In the genomic region with DNA sequence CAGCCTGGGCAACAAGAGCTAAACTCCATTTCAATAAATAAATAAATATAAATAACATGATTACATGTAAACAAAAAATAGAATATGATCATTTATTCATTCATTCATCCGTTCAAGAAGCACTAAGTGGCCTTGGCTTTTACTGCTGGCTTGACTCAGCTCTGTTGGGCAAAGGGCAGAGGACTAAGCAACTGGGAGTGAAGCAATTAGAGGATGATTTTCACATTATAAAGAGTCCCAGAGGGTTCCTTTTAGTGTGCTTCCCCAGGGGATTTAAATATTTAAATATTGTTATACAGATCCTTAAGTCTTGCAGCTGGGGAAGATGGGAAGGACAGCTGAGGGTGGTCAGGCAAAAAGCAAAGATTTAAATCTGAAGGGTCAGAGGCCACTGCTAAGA, we compare ENCODE assay signal across 21 cellular contexts. TPM values are rescaled to one million over a fixed set of nuclear protein-coding genes. Genes with fewer than 3 reads are reported as not detected.
DNase-seq lines count a peak whose midpoint lies in the region; ATAC-seq lines count a peak whose summit lies in the region.
"Had no signal": no experiment of that assay in that cellular context is flagged by ENCODE, and none has a peak within 500 bp of the region (broad histone marks: within the 10 kb centered on the region; RNA-seq: fewer than 3 reads in every experiment).

No MANE protein-coding gene starts in this region.

- H3K27ac ChIP-seq in iPS-18a (ENCODE audit: low read length): no peak overlapping the region
- H3K27ac ChIP-seq in right cardiac atrium (ENCODE audit: low read length): no peak overlapping the region

- H3K4me1 ChIP-seq in iPS-18a (ENCODE audit: control insufficient read depth, low read depth, low read length): peaks cover 18% of the 10 kb centered on the region
- H3K4me1 ChIP-seq in right cardiac atrium (ENCODE audit: control insufficient read depth, insufficient read depth, low read length): peaks cover 2% of the 10 kb centered on the region
- H3K4me1 ChIP-seq: BE2C had no signal

- H3K4me3 ChIP-seq in iPS-18a (ENCODE audit: low read length) (peak overlapping the region; percentile 55), right cardiac atrium (ENCODE audit: low read length) (no peak overlapping the region)
- H3K4me3 ChIP-seq: HAP-1 had no signal

- H3K9me3 ChIP-seq in iPS-18a (ENCODE audit: control insufficient read depth, low read depth, low read length) (no peaks in the 10 kb centered on the region), right cardiac atrium (ENCODE audit: control insufficient read depth, low read length) (no peaks in the 10 kb centered on the region)
- H3K9me3 ChIP-seq: HAP-1 had no signal

- no peak for ATAC-seq in GM18907 (IDR thresholded peaks at IDR 0.05; ENCODE audit: unreplicated experiment)
- ATAC-seq in right cardiac atrium: no peak
- ATAC-seq: PC-3 had no signal

- H3K27me3 ChIP-seq in iPS-18a (ENCODE audit: control insufficient read depth, insufficient read depth, low read length): peaks cover 35% of the 10 kb centered on the region
- no peaks in the 10 kb centered on the region for H3K27me3 ChIP-seq in right cardiac atrium (ENCODE audit: control insufficient read depth, insufficient read depth)

- DNase-seq in SKM-1 treated with dmso at 0.1 percent for 144 hours (lab: John Stamatoyannopoulos, UW; ENCODE audit: unreplicated experiment) (peak; percentile 12), SKM-1 (lab: John Stamatoyannopoulos, UW; ENCODE audit: unreplicated experiment) (no peak), NCI-H526 treated with DMSO at 0.1 percent for 48 hours (lab: John Stamatoyannopoulos, UW) (peak; percentile 51), NCI-H1417 (lab: John Stamatoyannopoulos, UW) (no peak), right cardiac atrium (no peak)
- no peak for DNase-seq in stimulated activated naive CD4-positive, alpha-beta T cell (lab: John Stamatoyannopoulos, UW)
- DNase-seq: BE2C; CD8-positive, alpha-beta memory T cell; DMS79; MM.1S; NCI-H187 treated with DMSO at 0.1 percent for 48 hours; NCI-H226; NCI-H524 treated with DMSO at 0.1 percent for 48 hours; PC-3; RPMI8226; SHP77 treated with DMSO at 0.1 percent for 48 hours; SW 1271 had no signal

- H3K36me3 ChIP-seq in iPS-18a (ENCODE audit: control insufficient read depth, low read depth, low read length): no peaks in the 10 kb centered on the region
- H3K36me3 ChIP-seq: BE2C, HAP-1 had no signal

- 93% methylated on average over 1 of the region's 1 CpG for WGBS in right cardiac atrium

- no peak overlapping the region for H3K9ac ChIP-seq in iPS-18a (ENCODE audit: low read length)

- intact Hi-C loops in right cardiac atrium (cut with DNase I): loop anchor here in 1 of 4 donors (10.0 kb wide), 1 partner anchor 105 kb away; no protein-coding TSS in a partner anchor

RNA-seq across cellular contexts. Expression of a gene that starts 34.9 kb away (rescaled TPM):
- 10 to 100 TPM; 31.0 to 53.4 (median 43.0) TPM for total RNA-seq in right cardiac atrium
- 24.9 TPM for polyA plus RNA-seq in right cardiac atrium
- total RNA-seq: LHCN-M2 had no signal
- polyA plus RNA-seq: CD8-positive, alpha-beta memory T cell had no signal

Comparison
In these comparisons a context has a peak if more than half of its experiments do, and no peak if none do; other contexts are left out.
1. DNase-seq: peak in SKM-1 treated with dmso at 0.1 percent for 144 hours (single experiment) and NCI-H526 treated with DMSO at 0.1 percent for 48 hours (single experiment); none in SKM-1 (single experiment), stimulated activated naive CD4-positive, alpha-beta T cell (0 of 6), NCI-H1417 (0 of 3) and right cardiac atrium (0 of 3).